39 cellular contexts compared by ENCODE assay signal in genomic region chr20:877814-878213, GRCh38. TPM values are rescaled to one million over a fixed set of nuclear protein-coding genes. Genes with fewer than 3 reads are reported as not detected.
"Had no signal": no experiment of that assay in that cellular context is flagged by ENCODE, and none has a peak within 500 bp of the region (broad histone marks: within the 10 kb centered on the region; RNA-seq: fewer than 3 reads in every experiment).

No MANE protein-coding gene starts in this region.

- H3K36me3 ChIP-seq: MG63 had no signal

- H3K4me3 ChIP-seq: MG63 had no signal

- H3K27ac ChIP-seq: KMS-11 had no signal

- H3K27me3 ChIP-seq: MG63 had no signal

- H3K9me3 ChIP-seq: MG63 had no signal

- DNase-seq: Karpas-422, Kasumi-1, KBM-7, KG1, MG63, MM.1S, MV-4-11, NCI-H1048, NCI-H1092, NCI-H1092 treated with DMSO at 0.1 percent for 48 hours, NCI-H1105, NCI-H1105 treated with DMSO at 0.1 percent for 48 hours, NCI-H1417, NCI-H1417 treated with DMSO at 0.1 percent for 48 hours, NCI-H1436, NCI-H1436 treated with DMSO at 0.1 percent for 48 hours, NCI-H146, NCI-H1694, NCI-H1694 treated with DMSO at 0.1 percent for 48 hours, NCI-H187, NCI-H187 treated with DMSO at 0.1 percent for 48 hours, NCI-H1930, NCI-H2029, NCI-H2029 treated with DMSO at 0.1 percent for 48 hours, NCI-H2081, NCI-H2081 treated with DMSO at 0.1 percent for 48 hours, NCI-H2107, NCI-H2171, NCI-H2171 treated with DMSO at 0.1 percent for 48 hours, NCI-H2227 treated with DMSO at 0.1 percent for 48 hours, NCI-H226, NCI-H345, NCI-H446, NCI-H446 treated with DMSO at 0.1 percent for 48 hours had no signal

RNA-seq across cellular contexts. Expression of gene ANGPT4, which starts 38.3 kb away (rescaled TPM):
- total RNA-seq: LHCN-M2, M059J, MCF 10A, NCI-H460 had no signal
